Comparison of ENCODE assay signal across 1 cellular context in the genomic region with DNA sequence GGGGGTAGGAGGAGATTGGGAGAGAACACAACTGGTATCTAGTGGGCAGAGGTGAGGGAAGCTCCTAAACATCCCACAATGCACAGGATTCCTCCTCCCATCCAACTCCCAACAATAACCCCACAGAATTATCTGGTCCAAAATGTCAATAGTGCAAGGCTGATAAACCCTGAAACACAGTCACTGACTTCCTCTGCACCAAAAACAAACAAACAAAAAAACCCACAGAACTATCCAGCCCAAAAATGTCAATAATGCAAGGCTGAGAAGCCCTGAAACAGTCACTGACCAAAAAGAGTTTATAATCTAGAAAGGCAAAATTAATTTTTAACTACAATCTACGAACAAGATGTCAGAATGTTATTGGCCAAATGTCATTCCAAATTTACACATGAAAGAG.
TF ChIP-seq lines count a peak whose summit lies in the region.

No MANE protein-coding gene starts in this region.

TF ChIP-seq in HEK293, 187 proteins besides CTCF, POLR2A, EP300 and RAD21 (continued from another document):
- TF ChIP-seq FEZF1 (tag by site-specific recombination; IDR thresholded peaks at IDR 0.05) = no peak
- TF ChIP-seq, protein P1, sequence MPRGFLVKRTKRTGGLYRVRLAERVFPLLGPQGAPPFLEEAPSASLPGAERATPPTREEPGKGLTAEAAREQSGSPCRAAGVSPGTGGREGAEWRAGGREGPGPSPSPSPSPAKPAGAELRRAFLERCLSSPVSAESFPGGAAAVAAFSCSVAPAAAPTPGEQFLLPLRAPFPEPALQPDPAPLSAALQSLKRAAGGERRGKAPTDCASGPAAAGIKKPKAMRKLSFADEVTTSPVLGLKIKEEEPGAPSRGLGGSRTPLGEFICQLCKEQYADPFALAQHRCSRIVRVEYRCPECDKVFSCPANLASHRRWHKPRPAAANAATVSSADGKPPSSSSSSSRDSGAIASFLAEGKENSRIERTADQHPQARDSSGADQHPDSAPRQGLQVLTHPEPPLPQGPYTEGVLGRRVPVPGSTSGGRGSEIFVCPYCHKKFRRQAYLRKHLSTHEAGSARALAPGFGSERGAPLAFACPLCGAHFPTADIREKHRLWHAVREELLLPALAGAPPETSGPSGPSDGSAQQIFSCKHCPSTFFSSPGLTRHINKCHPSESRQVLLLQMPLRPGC (tag by site-specific recombination; IDR thresholded peaks at IDR 0.05) = no peak
- no peak for TF ChIP-seq ZNF184 (tag by site-specific recombination; IDR thresholded peaks at IDR 0.05)
- no peak for TF ChIP-seq GLI4 (tag by site-specific recombination; IDR thresholded peaks at IDR 0.05)
- TF ChIP-seq ZNF138 (tag by site-specific recombination; IDR thresholded peaks at IDR 0.05; ENCODE audit: borderline replicate concordance) = no peak
- TF ChIP-seq KLF8 (tag by site-specific recombination; IDR thresholded peaks at IDR 0.05) = peak; percentile 30; the same call in 1 of the 2 replicates
- TF ChIP-seq, protein P2, sequence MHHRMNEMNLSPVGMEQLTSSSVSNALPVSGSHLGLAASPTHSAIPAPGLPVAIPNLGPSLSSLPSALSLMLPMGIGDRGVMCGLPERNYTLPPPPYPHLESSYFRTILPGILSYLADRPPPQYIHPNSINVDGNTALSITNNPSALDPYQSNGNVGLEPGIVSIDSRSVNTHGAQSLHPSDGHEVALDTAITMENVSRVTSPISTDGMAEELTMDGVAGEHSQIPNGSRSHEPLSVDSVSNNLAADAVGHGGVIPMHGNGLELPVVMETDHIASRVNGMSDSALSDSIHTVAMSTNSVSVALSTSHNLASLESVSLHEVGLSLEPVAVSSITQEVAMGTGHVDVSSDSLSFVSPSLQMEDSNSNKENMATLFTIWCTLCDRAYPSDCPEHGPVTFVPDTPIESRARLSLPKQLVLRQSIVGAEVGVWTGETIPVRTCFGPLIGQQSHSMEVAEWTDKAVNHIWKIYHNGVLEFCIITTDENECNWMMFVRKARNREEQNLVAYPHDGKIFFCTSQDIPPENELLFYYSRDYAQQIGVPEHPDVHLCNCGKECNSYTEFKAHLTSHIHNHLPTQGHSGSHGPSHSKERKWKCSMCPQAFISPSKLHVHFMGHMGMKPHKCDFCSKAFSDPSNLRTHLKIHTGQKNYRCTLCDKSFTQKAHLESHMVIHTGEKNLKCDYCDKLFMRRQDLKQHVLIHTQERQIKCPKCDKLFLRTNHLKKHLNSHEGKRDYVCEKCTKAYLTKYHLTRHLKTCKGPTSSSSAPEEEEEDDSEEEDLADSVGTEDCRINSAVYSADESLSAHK (tag by site-specific recombination; IDR thresholded peaks at IDR 0.05) = peak; percentile 63
- no peak for TF ChIP-seq ZNF610 (tag by site-specific recombination; IDR thresholded peaks at IDR 0.05; ENCODE audit: borderline replicate concordance)
